ENCODE assay signal across 26 cellular contexts in the genomic region with DNA sequence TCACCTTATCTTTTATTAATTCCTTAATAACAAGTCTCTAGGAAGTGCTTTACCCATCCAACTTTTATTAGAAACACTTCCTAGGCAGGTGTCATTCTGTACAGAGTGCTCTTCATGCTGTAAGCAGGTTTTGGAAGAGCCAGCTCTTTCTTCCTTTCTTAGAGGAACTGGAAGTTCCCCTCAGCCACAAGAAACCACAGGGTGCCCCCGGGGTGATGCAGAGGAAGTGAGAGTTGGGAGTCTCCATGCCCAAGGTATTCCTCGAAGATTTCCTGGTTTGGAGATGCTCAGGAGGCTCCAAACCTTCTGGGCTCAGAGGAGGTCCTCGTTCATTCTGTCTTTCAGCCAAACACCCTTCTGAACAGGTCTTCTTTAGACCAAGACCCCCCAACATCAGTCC.
A peak's percentile ranks its signal among the peaks of the same experiment; 100 is the strongest.
DNase-seq lines count a peak whose midpoint lies in the region; ATAC-seq lines count a peak whose summit lies in the region.
"Had no signal": no experiment of that assay in that cellular context is flagged by ENCODE, and none has a peak within 500 bp of the region (broad histone marks: within the 10 kb centered on the region; RNA-seq: fewer than 3 reads in every experiment).

No MANE protein-coding gene starts in this region.

- H3K4me3 ChIP-seq in MG63 = no peak overlapping the region
- H3K4me3 ChIP-seq: PC-9, tibial artery had no signal

- H3K36me3 ChIP-seq in MG63 = no peaks in the 10 kb centered on the region
- H3K36me3 ChIP-seq: tibial artery had no signal

- ATAC-seq in GM19463 (IDR thresholded peaks at IDR 0.05; ENCODE audit: unreplicated experiment) (no peak), GM19397 (IDR thresholded peaks at IDR 0.05; ENCODE audit: unreplicated experiment) (no peak)
- ATAC-seq: left colon had no signal

- H3K27me3 ChIP-seq in MG63 = no peaks in the 10 kb centered on the region

- DNase-seq in CD1c-positive myeloid dendritic cell (ENCODE audit: extremely low spot score) (peak; percentile 73), MG63 (peak; percentile 1), RPMI8226 (peak; percentile 7), kidney tubule cell (ENCODE audit: low spot score) (peak; percentile 46), OCI-M2 (lab: John Stamatoyannopoulos, UW; ENCODE audit: unreplicated experiment) (no peak)
- DNase-seq: activated B cell treated with CpG ODN at 0.5 μM for 24 hours; activated CD4-positive, alpha-beta T cell treated with anti-CD3 and anti-CD28 coated beads, Interleukin-2, amount 10 ng/mL, durations not matched to agents 7 days and 5 days; activated effector memory CD4-positive, alpha-beta T cell treated with anti-CD3 and anti-CD28 coated beads, Interleukin-2, amount 50 U/mL, for 16 hours; activated naive CD8-positive, alpha-beta T cell treated with anti-CD3 and anti-CD28 coated beads for 36 hours; activated T-cell treated with anti-CD3 and anti-CD28 coated beads, Interleukin-2, amount 50 U/mL, for 24 hours; Calu3; DND-41; H9; hippocampal formation; left colon; NCI-H1092; NCI-H1694 treated with DMSO at 0.1 percent for 48 hours; NCI-H446 treated with DMSO at 0.1 percent for 48 hours; NCI-H774; PC-9; SHP77; stimulated activated CD4-positive, alpha-beta T cell treated with anti-CD3 and anti-CD28 coated beads, Interleukin-15, amount 100 ng/mL, for 24 hours; stimulated activated CD4-positive, alpha-beta T cell treated with anti-CD3 and anti-CD28 coated beads, Interleukin-4, amount 100 ng/mL, for 4 hours; tibial artery had no signal

- H3K9me3 ChIP-seq in MG63 = no peaks in the 10 kb centered on the region
- H3K9me3 ChIP-seq: tibial artery had no signal
